34 cellular contexts compared by ENCODE assay signal in the genomic region with DNA sequence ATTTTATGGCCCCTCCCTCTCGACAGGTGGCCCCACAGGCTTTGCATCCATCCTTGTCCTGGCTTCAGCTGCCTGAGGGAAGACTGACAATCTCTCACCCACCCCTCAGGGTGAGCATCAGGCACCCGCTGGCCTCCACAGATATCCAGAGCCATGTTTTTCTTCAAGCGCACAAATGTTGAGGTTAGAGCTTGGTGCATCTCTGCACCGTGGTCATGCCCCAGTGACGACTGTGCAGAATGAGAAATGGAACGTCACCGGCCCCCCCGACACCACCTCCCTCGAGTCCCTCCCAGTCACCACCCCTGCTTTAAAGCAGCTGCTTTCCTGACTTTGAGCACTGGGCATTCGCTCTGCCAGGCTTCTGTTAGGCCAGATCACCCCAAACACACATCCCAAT. TPM values are rescaled to one million over a fixed set of nuclear protein-coding genes. Genes with fewer than 3 reads are reported as not detected.
"Had no signal": no experiment of that assay in that cellular context is flagged by ENCODE, and none has a peak within 500 bp of the region (broad histone marks: within the 10 kb centered on the region; RNA-seq: fewer than 3 reads in every experiment).

No MANE protein-coding gene starts in this region.

- H3K36me3 ChIP-seq: cardiac muscle cell, colonic mucosa, ovary, suprapubic skin, tibial artery had no signal

- H3K4me1 ChIP-seq: suprapubic skin had no signal

- H3K27me3 ChIP-seq: cardiac muscle cell, colonic mucosa, dorsolateral prefrontal cortex, hepatocyte, ovary, suprapubic skin had no signal

- H3K27ac ChIP-seq: cardiac muscle cell, colonic mucosa, dorsolateral prefrontal cortex, hepatocyte, ovary, suprapubic skin, tibial artery had no signal

- H3K4me2 ChIP-seq: hepatocyte, smooth muscle cell had no signal

- H3K9me3 ChIP-seq: colonic mucosa, ovary, tibial artery had no signal

- H3K79me2 ChIP-seq: hepatocyte had no signal

- H3K36me3 Mint-ChIP-seq: activated CD8-positive, alpha-beta memory T cell treated with anti-CD3 and anti-CD28 coated beads, Interleukin-2, amount 10 ng/mL, durations not matched to agents 7 days and 5 days; activated naive CD8-positive, alpha-beta T cell; mesothelial cell of epicardium; natural killer cell; stimulated activated memory B cell treated with anti-CD40 and anti-IgM and Interleukin-4, amounts not matched to agents 10 μg/mL and 1 μg/mL and 100 μg/mL, for 72 hours had no signal

- H3K27me3 Mint-ChIP-seq: activated naive CD8-positive, alpha-beta T cell; stimulated activated naive CD8-positive, alpha-beta T cell treated with anti-CD3 and anti-CD28 coated beads, Interleukin-15, amount 100 ng/mL, for 72 hours had no signal

- H3K9me3 Mint-ChIP-seq: activated T-cell treated with anti-CD3 and anti-CD28 coated beads, Interleukin-2, amount 50 U/mL, for 72 hours; mesothelial cell of epicardium; natural killer cell had no signal

- H2AFZ ChIP-seq: hepatocyte had no signal

- H3K27ac Mint-ChIP-seq: activated CD4-positive, alpha-beta memory T cell treated with anti-CD3 and anti-CD28 coated beads, Interleukin-2, amount 10 ng/mL, durations not matched to agents 7 days and 5 days; activated CD4-positive, alpha-beta T cell treated with anti-CD3 and anti-CD28 coated beads, Interleukin-2, amount 10 ng/mL, durations not matched to agents 7 days and 5 days; activated CD8-positive, alpha-beta memory T cell treated with anti-CD3 and anti-CD28 coated beads, Interleukin-2, amount 10 ng/mL, durations not matched to agents 7 days and 5 days; activated naive CD8-positive, alpha-beta T cell; activated T-cell treated with anti-CD3 and anti-CD28 coated beads, Interleukin-2, amount 50 U/mL, for 72 hours; brain; mesothelial cell of epicardium; natural killer cell; progenitor cell of endocrine pancreas; stimulated activated memory B cell treated with anti-CD40 and anti-IgM and Interleukin-4, amounts not matched to agents 10 μg/mL and 1 μg/mL and 100 μg/mL, for 72 hours; WTC11 had no signal

- DNase-seq: activated CD4-positive, alpha-beta memory T cell treated with anti-CD3 and anti-CD28 coated beads, Interleukin-2, amount 10 ng/mL, durations not matched to agents 7 days and 5 days; activated CD4-positive, alpha-beta T cell treated with anti-CD3 and anti-CD28 coated beads for 1 hour; activated CD4-positive, alpha-beta T cell treated with anti-CD3 and anti-CD28 coated beads, Interleukin-2, amount 10 ng/mL, durations not matched to agents 7 days and 5 days; activated CD8-positive, alpha-beta memory T cell treated with anti-CD3 and anti-CD28 coated beads, Interleukin-2, amount 10 ng/mL, durations not matched to agents 7 days and 5 days; activated naive CD4-positive, alpha-beta T cell; activated T-cell treated with anti-CD3 and anti-CD28 coated beads, Interleukin-2, amount 50 U/mL, for 72 hours; anterior cingulate cortex; cerebellar nuclear complex; colonic mucosa; dorsolateral prefrontal cortex; effector memory CD4-positive, alpha-beta T cell; glutamatergic neuron; islet precursor cell; left cardiac atrium; left ventricle myocardium superior; natural killer cell; ovary; stimulated activated CD4-positive, alpha-beta T cell treated with anti-CD3 and anti-CD28 coated beads, Interleukin-1b, Interleukin-23, amount 100 ng/mL, for 48 hours; stimulated activated CD4-positive, alpha-beta T cell treated with anti-CD3 and anti-CD28 coated beads, Interleukin-4, amount 100 ng/mL, for 4 hours; stimulated activated CD8-positive, alpha-beta memory T cell treated with anti-CD3 and anti-CD28 coated beads, Interleukin-4, amount 100 ng/mL, for 48 hours; stimulated activated naive CD8-positive, alpha-beta T cell treated with anti-CD3 and anti-CD28 coated beads, Interleukin-15, amount 100 ng/mL, for 72 hours; T-helper 2 cell; tibial artery had no signal

- H3K4me3 ChIP-seq: cardiac muscle cell, colonic mucosa, dorsolateral prefrontal cortex, hepatocyte, ovary, smooth muscle cell, suprapubic skin, tibial artery had no signal

- H3K4me3 Mint-ChIP-seq: activated CD4-positive, alpha-beta memory T cell treated with anti-CD3 and anti-CD28 coated beads, Interleukin-2, amount 10 ng/mL, durations not matched to agents 7 days and 5 days; activated CD4-positive, alpha-beta T cell treated with anti-CD3 and anti-CD28 coated beads, Interleukin-2, amount 10 ng/mL, durations not matched to agents 7 days and 5 days; activated CD8-positive, alpha-beta memory T cell treated with anti-CD3 and anti-CD28 coated beads, Interleukin-2, amount 10 ng/mL, durations not matched to agents 7 days and 5 days; activated naive CD8-positive, alpha-beta T cell; activated T-cell treated with anti-CD3 and anti-CD28 coated beads, Interleukin-2, amount 50 U/mL, for 72 hours; brain; mesothelial cell of epicardium; natural killer cell; stimulated activated memory B cell treated with anti-CD40 and anti-IgM and Interleukin-4, amounts not matched to agents 10 μg/mL and 1 μg/mL and 100 μg/mL, for 72 hours; stimulated activated naive CD8-positive, alpha-beta T cell treated with anti-CD3 and anti-CD28 coated beads, Interleukin-15, amount 100 ng/mL, for 72 hours; WTC11 had no signal

- ATAC-seq: activated CD8-positive, alpha-beta memory T cell treated with anti-CD3 and anti-CD28 coated beads, Interleukin-2, amount 10 ng/mL, durations not matched to agents 7 days and 5 days; activated T-cell treated with anti-CD3 and anti-CD28 coated beads, Interleukin-2, amount 50 U/mL, for 72 hours; left cardiac atrium; left ventricle myocardium superior; natural killer cell; sciatic nerve; stimulated activated memory B cell treated with anti-CD40 and anti-IgM and Interleukin-4, amounts not matched to agents 10 μg/mL and 1 μg/mL and 100 μg/mL, for 72 hours; stimulated activated naive CD8-positive, alpha-beta T cell treated with anti-CD3 and anti-CD28 coated beads, Interleukin-15, amount 100 ng/mL, for 72 hours; WTC11 had no signal

- H3K4me1 Mint-ChIP-seq: activated CD4-positive, alpha-beta memory T cell treated with anti-CD3 and anti-CD28 coated beads, Interleukin-2, amount 10 ng/mL, durations not matched to agents 7 days and 5 days; activated CD4-positive, alpha-beta T cell treated with anti-CD3 and anti-CD28 coated beads, Interleukin-2, amount 10 ng/mL, durations not matched to agents 7 days and 5 days; activated CD8-positive, alpha-beta memory T cell treated with anti-CD3 and anti-CD28 coated beads, Interleukin-2, amount 10 ng/mL, durations not matched to agents 7 days and 5 days; natural killer cell; WTC11 had no signal

RNA-seq across cellular contexts. Expression of a gene that starts 42.0 kb away (rescaled TPM):
- total RNA-seq: activated CD4-positive, alpha-beta memory T cell treated with anti-CD3 and anti-CD28 coated beads, Interleukin-2, amount 10 ng/mL, durations not matched to agents 7 days and 5 days had no signal
- polyA plus RNA-seq: cardiac muscle cell, smooth muscle cell had no signal
